In the genomic region with DNA sequence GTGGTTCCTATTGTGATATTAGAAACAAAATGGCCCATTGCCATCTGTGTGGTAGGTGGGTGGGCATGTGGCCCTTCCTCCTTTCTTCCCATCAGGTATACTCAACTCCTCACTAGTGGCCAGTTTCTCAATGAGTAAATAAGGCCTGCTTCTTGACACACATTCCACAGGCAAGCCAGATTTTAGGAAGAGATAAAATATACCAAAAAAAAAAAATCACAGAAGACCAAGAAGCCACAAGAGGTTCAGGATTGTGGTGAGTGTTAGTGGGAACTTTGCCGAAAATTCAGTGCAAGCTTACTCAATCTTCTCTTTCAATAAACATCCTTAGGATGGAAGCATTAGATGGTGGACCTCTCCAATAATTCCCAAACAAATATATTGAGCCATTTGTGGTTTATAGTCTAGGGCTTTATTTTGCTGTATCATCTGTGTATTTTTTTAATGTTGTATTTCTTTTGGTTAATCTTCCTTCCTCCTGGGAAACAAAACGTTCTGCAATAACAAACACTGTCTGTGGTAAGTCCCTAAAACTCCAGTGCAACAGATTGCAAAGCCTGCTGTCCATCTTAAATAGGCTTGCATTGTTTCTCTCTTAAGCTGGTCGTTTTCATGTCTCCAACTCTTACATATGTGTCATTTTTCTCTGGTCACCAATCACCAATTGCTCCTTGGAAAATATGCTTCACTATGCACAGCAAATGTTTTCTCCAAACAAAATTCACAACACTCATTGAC, we compare ENCODE assay signal across 19 cellular contexts.
DNase-seq lines count a peak whose midpoint lies in the region; ATAC-seq, FAIRE-seq and TF ChIP-seq lines count a peak whose summit lies in the region.
"Had no signal": no experiment of that assay in that cellular context is flagged by ENCODE, and none has a peak within 500 bp of the region (broad histone marks: within the 10 kb centered on the region; RNA-seq: fewer than 3 reads in every experiment).

No MANE protein-coding gene starts in this region.

- H3K9ac ChIP-seq in adipocyte (ENCODE audit: low read length): no peak overlapping the region
- H3K9ac ChIP-seq: BLaER1, GM23248 had no signal

- H3K27ac Mint-ChIP-seq in natural killer cell treated with Interleukin-12 subunit alpha and Interleukin-12 subunit beta and Interleukin-15 and Interleukin-18, amount 100 ng/mL, for 72 hours: no peak overlapping the region
- H3K27ac Mint-ChIP-seq in activated naive CD4-positive, alpha-beta T cell treated with anti-CD3 and anti-CD28 coated beads, Interleukin-2, amount 50 U/mL, for 72 hours: no peak overlapping the region
- H3K27ac Mint-ChIP-seq: activated naive CD8-positive, alpha-beta T cell treated with anti-CD3 and anti-CD28 coated beads, Interleukin-2, amount 10 ng/mL, durations not matched to agents 7 days and 5 days; activated T-cell treated with anti-CD3 and anti-CD28 coated beads, Interleukin-2, amount 50 U/mL, for 24 hours had no signal

- H3K36me3 ChIP-seq in adipocyte (ENCODE audit: control insufficient read depth, insufficient read depth, low read length, severe bottlenecking): no peaks in the 10 kb centered on the region
- H3K36me3 ChIP-seq: BLaER1, ovary, sigmoid colon had no signal

- no peak overlapping the region for H3K4me3 Mint-ChIP-seq in natural killer cell treated with Interleukin-12 subunit alpha and Interleukin-12 subunit beta and Interleukin-15 and Interleukin-18, amount 100 ng/mL, for 72 hours
- H3K4me3 Mint-ChIP-seq: activated naive CD8-positive, alpha-beta T cell treated with anti-CD3 and anti-CD28 coated beads, Interleukin-2, amount 10 ng/mL, durations not matched to agents 7 days and 5 days; activated T-cell treated with anti-CD3 and anti-CD28 coated beads, Interleukin-2, amount 50 U/mL, for 24 hours had no signal

- TF ChIP-seq CTCF in AG09319 (IDR thresholded peaks at IDR 0.05; ENCODE audit: low read depth, low read length): no peak

- peaks cover 3% of the 10 kb centered on the region for H3K9me3 Mint-ChIP-seq in natural killer cell treated with Interleukin-12 subunit alpha and Interleukin-12 subunit beta and Interleukin-15 and Interleukin-18, amount 100 ng/mL, for 72 hours
- no peaks in the 10 kb centered on the region for H3K9me3 Mint-ChIP-seq in activated naive CD4-positive, alpha-beta T cell treated with anti-CD3 and anti-CD28 coated beads, Interleukin-2, amount 50 U/mL, for 72 hours
- H3K9me3 Mint-ChIP-seq: activated naive CD8-positive, alpha-beta T cell treated with anti-CD3 and anti-CD28 coated beads, Interleukin-2, amount 10 ng/mL, durations not matched to agents 7 days and 5 days; activated T-cell treated with anti-CD3 and anti-CD28 coated beads, Interleukin-2, amount 50 U/mL, for 24 hours had no signal

- no peak for FAIRE-seq in GM12891 (lab: Jason Lieb, UNC)

- no peaks in the 10 kb centered on the region for H3K36me3 Mint-ChIP-seq in natural killer cell treated with Interleukin-12 subunit alpha and Interleukin-12 subunit beta and Interleukin-15 and Interleukin-18, amount 100 ng/mL, for 72 hours
- no peaks in the 10 kb centered on the region for H3K36me3 Mint-ChIP-seq in activated naive CD4-positive, alpha-beta T cell treated with anti-CD3 and anti-CD28 coated beads, Interleukin-2, amount 50 U/mL, for 72 hours
- H3K36me3 Mint-ChIP-seq: activated naive CD8-positive, alpha-beta T cell treated with anti-CD3 and anti-CD28 coated beads, Interleukin-2, amount 10 ng/mL, durations not matched to agents 7 days and 5 days had no signal

- peak; percentile 24 for ATAC-seq in GM18909 (IDR thresholded peaks at IDR 0.05; ENCODE audit: poor library complexity, unreplicated experiment)
- no peak for ATAC-seq in natural killer cell treated with Interleukin-12 subunit alpha and Interleukin-12 subunit beta and Interleukin-15 and Interleukin-18, amount 100 ng/mL, for 72 hours
- ATAC-seq in activated naive CD4-positive, alpha-beta T cell treated with anti-CD3 and anti-CD28 coated beads, Interleukin-2, amount 50 U/mL, for 72 hours: no peak

- no peaks in the 10 kb centered on the region for H3K9me3 ChIP-seq in adipocyte (ENCODE audit: control insufficient read depth, low read length)
- H3K9me3 ChIP-seq: BLaER1, ovary, sigmoid colon had no signal

- TF ChIP-seq POLR2A in GM12891 (IDR thresholded peaks at IDR 0.05; ENCODE audit: low read depth, low read length): no peak

- H3K4me1 ChIP-seq in adipocyte (ENCODE audit: control insufficient read depth, insufficient read depth, low read length): peaks cover 14% of the 10 kb centered on the region
- H3K4me1 ChIP-seq: BLaER1 had no signal

- no peaks in the 10 kb centered on the region for H3K4me1 Mint-ChIP-seq in natural killer cell treated with Interleukin-12 subunit alpha and Interleukin-12 subunit beta and Interleukin-15 and Interleukin-18, amount 100 ng/mL, for 72 hours (ENCODE audit: low read depth in 2 of 2)
- H3K4me1 Mint-ChIP-seq: activated naive CD8-positive, alpha-beta T cell treated with anti-CD3 and anti-CD28 coated beads, Interleukin-2, amount 10 ng/mL, durations not matched to agents 7 days and 5 days had no signal

- peak overlapping the region; percentile 17 for H3K4me3 ChIP-seq in adipocyte (ENCODE audit: low read length)
- H3K4me3 ChIP-seq: BLaER1, GM23248, ovary, sigmoid colon had no signal

- H3K27me3 ChIP-seq in adipocyte (replicated peaks; ENCODE audit: control insufficient read depth, insufficient read depth, low read length): no peaks in the 10 kb centered on the region
- H3K27me3 ChIP-seq: BLaER1, ovary, sigmoid colon had no signal

- H3K27me3 Mint-ChIP-seq in natural killer cell treated with Interleukin-12 subunit alpha and Interleukin-12 subunit beta and Interleukin-15 and Interleukin-18, amount 100 ng/mL, for 72 hours: no peaks in the 10 kb centered on the region
- H3K27me3 Mint-ChIP-seq: activated T-cell treated with anti-CD3 and anti-CD28 coated beads, Interleukin-2, amount 50 U/mL, for 24 hours had no signal

- DNase-seq in AG09319 (ENCODE audit: extremely low read depth, low read depth) (peak; percentile 86), adipocyte (ENCODE audit: low read depth) (peak; percentile 25), iris pigment epithelial cell (ENCODE audit: low read depth) (peak; percentile 80), GM12891 (ENCODE audit: insufficient read length, low spot score) (no peak), A172 (ENCODE audit: low spot score) (no peak)
- no peak for DNase-seq in natural killer cell treated with Interleukin-12 subunit alpha and Interleukin-12 subunit beta and Interleukin-15 and Interleukin-18, amount 100 ng/mL, for 72 hours (ENCODE audit: low spot score)
- DNase-seq in activated naive CD4-positive, alpha-beta T cell treated with anti-CD3 and anti-CD28 coated beads, Interleukin-2, amount 50 U/mL, for 72 hours (ENCODE audit: low spot score in 2 of 2): no peak
- DNase-seq: activated CD4-positive, alpha-beta T cell treated with anti-CD3 and anti-CD28 coated beads, Interleukin-2, amount 50 U/mL, for 4 hours; activated naive CD8-positive, alpha-beta T cell treated with anti-CD3 and anti-CD28 coated beads, Interleukin-2, amount 10 ng/mL, durations not matched to agents 7 days and 5 days; activated T-cell treated with anti-CD3 and anti-CD28 coated beads, Interleukin-2, amount 50 U/mL, for 24 hours; GF-D8; GM23248; NCI-H1048; NCI-H2107; ovary; Right ventricle myocardium superior; sigmoid colon had no signal

TF ChIP-seq in GM12891, 5 proteins besides CTCF, POLR2A, EP300 and RAD21:
- TF ChIP-seq PAX5 (IDR thresholded peaks at IDR 0.05; ENCODE audit: insufficient read depth, low read length, severe bottlenecking): no peak
- TF ChIP-seq POU2F2 (IDR thresholded peaks at IDR 0.05; ENCODE audit: low read depth, low read length): no peak
- no peak for TF ChIP-seq POLR2AphosphoS5 (IDR thresholded peaks at IDR 0.05; ENCODE audit: low read depth, low read length)
- TF ChIP-seq SPI1 (IDR thresholded peaks at IDR 0.05; ENCODE audit: low read depth, low read length): no peak
- TF ChIP-seq TAF1 (IDR thresholded peaks at IDR 0.05; ENCODE audit: low read depth, low read length): no peak
TF ChIP-seq in GM12891: peak in this region for 0.

Comparison
In these comparisons a context has a peak if more than half of its experiments do, and no peak if none do; other contexts are left out.
1. DNase-seq: peak in AG09319 (single experiment), adipocyte (single experiment) and iris pigment epithelial cell (single experiment); none in natural killer cell treated with Interleukin-12 subunit alpha and Interleukin-12 subunit beta and Interleukin-15 and Interleukin-18, amount 100 ng/mL, for 72 hours (single experiment), GM12891 (single experiment), activated naive CD4-positive, alpha-beta T cell treated with anti-CD3 and anti-CD28 coated beads, Interleukin-2, amount 50 U/mL, for 72 hours (0 of 2) and A172 (single experiment).